15 cellular contexts compared by ENCODE assay signal in genomic region chr2:134323777-134324176, GRCh38.
"Had no signal": no experiment of that assay in that cellular context is flagged by ENCODE, and none has a peak within 500 bp of the region (broad histone marks: within the 10 kb centered on the region; RNA-seq: fewer than 3 reads in every experiment).

No MANE protein-coding gene starts in this region.

- H3K4me3 ChIP-seq: ascending aorta, breast epithelium, gastroesophageal sphincter, transverse colon, vagina had no signal

- H3K9me3 ChIP-seq: ascending aorta, breast epithelium, gastroesophageal sphincter, transverse colon, vagina had no signal

- H3K27me3 ChIP-seq: ascending aorta, breast epithelium, gastroesophageal sphincter, transverse colon, vagina had no signal

- H3K36me3 ChIP-seq: breast epithelium, transverse colon had no signal

- DNase-seq: activated CD4-positive, alpha-beta memory T cell treated with anti-CD3 and anti-CD28 coated beads for 36 hours; activated CD4-positive, alpha-beta T cell treated with anti-CD3 and anti-CD28 coated beads for 36 hours; activated gamma-delta T cell treated with Interleukin-2 at 50 U/mL for 16 hours; activated T-cell treated with anti-CD3 and anti-CD28 coated beads, Interleukin-2, amount 50 U/mL, for 48 hours; dermis blood vessel endothelial cell; endodermal cell; left colon; stimulated activated CD4-positive, alpha-beta T cell treated with anti-CD3 and anti-CD28 coated beads, Interleukin-1b, Interleukin-23, amount 100 ng/mL, for 48 hours; T-helper 1 cell; transverse colon had no signal

- ATAC-seq: activated CD4-positive, alpha-beta T cell treated with anti-CD3 and anti-CD28 coated beads for 36 hours; gastroesophageal sphincter; left colon had no signal

- H3K27ac ChIP-seq: ascending aorta, vagina, VCaP had no signal

- H3K4me1 ChIP-seq: ascending aorta, breast epithelium had no signal
